ENCODE assay signal across 10 cellular contexts in the genomic region with DNA sequence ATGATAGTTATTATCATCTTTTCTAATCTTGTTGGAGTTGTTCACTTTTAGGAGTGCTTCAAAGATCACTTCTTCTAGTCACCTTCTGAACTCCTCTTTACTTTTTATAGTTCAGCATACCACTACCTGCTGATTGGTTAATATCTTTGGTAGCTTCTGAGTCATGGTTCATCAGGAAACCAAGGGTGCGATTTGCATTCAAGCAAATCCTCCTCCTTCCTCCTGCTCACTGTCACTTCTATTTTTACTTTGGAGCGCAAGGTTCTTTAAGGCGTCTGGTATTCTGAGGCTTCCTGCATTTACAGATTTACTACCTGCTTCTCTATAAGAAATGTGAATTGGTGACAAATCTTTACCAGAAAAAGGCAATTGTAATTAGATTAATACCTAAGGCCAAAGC. TPM values are rescaled to one million over a fixed set of nuclear protein-coding genes. Genes with fewer than 3 reads are reported as not detected.
A peak's percentile ranks its signal among the peaks of the same experiment; 100 is the strongest.
DNase-seq lines count a peak whose midpoint lies in the region; ATAC-seq lines count a peak whose summit lies in the region.
"Had no signal": no experiment of that assay in that cellular context is flagged by ENCODE, and none has a peak within 500 bp of the region (broad histone marks: within the 10 kb centered on the region; RNA-seq: fewer than 3 reads in every experiment).

No MANE protein-coding gene starts in this region.

- POLR2A ChIA-PET in CD4-positive, alpha-beta memory T cell (lab: Charles Lee; ENCODE audit: partially characterized antibody): no interaction called here

- no peaks in the 10 kb centered on the region for H3K4me1 ChIP-seq in CD4-positive, alpha-beta memory T cell (ENCODE audit: insufficient read depth, low read length)

- DNase-seq in glomerular visceral epithelial cell (ENCODE audit: extremely low spot score) (peak; percentile 41), NCI-H1436 (lab: John Stamatoyannopoulos, UW) (no peak), 8988T (no peak)
- no peak for DNase-seq in activated naive CD4-positive, alpha-beta T cell treated with anti-CD3 and anti-CD28 coated beads for 36 hours
- DNase-seq in CD4-positive, alpha-beta memory T cell: no peak
- DNase-seq: IMR-90 had no signal

- H3K4me3 Mint-ChIP-seq in activated naive CD4-positive, alpha-beta T cell treated with anti-CD3 and anti-CD28 coated beads for 36 hours: no peak overlapping the region
- no peak overlapping the region for H3K4me3 Mint-ChIP-seq in CD4-positive, alpha-beta memory T cell

- H3K27ac Mint-ChIP-seq in activated naive CD4-positive, alpha-beta T cell treated with anti-CD3 and anti-CD28 coated beads for 36 hours: no peak overlapping the region
- no peak overlapping the region for H3K27ac Mint-ChIP-seq in CD4-positive, alpha-beta memory T cell

- CTCF ChIA-PET in activated naive CD4-positive, alpha-beta T cell treated with anti-CD3 and anti-CD28 coated beads for 36 hours (lab: Charles Lee): no interaction called here
- CTCF ChIA-PET in CD4-positive, alpha-beta memory T cell (lab: Charles Lee; ENCODE audit: partially characterized antibody): no interaction called here

- no peaks in the 10 kb centered on the region for H3K27me3 ChIP-seq in CD4-positive, alpha-beta memory T cell (ENCODE audit: insufficient read depth, low read length)

- H3K27me3 Mint-ChIP-seq in activated naive CD4-positive, alpha-beta T cell treated with anti-CD3 and anti-CD28 coated beads for 36 hours (ENCODE audit: low read depth): no peaks in the 10 kb centered on the region
- no peaks in the 10 kb centered on the region for H3K27me3 Mint-ChIP-seq in CD4-positive, alpha-beta memory T cell

- no peaks in the 10 kb centered on the region for H3K36me3 ChIP-seq in CD4-positive, alpha-beta memory T cell (ENCODE audit: insufficient read depth, low read length)

- H3K9me3 ChIP-seq in CD4-positive, alpha-beta memory T cell (ENCODE audit: control insufficient read depth in 1 of 2, low read length in 2 of 2): no peaks in the 10 kb centered on the region

- H3K9me3 Mint-ChIP-seq in activated naive CD4-positive, alpha-beta T cell treated with anti-CD3 and anti-CD28 coated beads for 36 hours: no peaks in the 10 kb centered on the region
- peaks cover 0 to 9% (median 0%) of the 10 kb centered on the region in 8 donors for H3K9me3 Mint-ChIP-seq in CD4-positive, alpha-beta memory T cell

- ATAC-seq in GM18517 (IDR thresholded peaks at IDR 0.05; ENCODE audit: unreplicated experiment) (peak; percentile 95), GM21825 (IDR thresholded peaks at IDR 0.05; ENCODE audit: unreplicated experiment) (peak; percentile 91), HG03469 (IDR thresholded peaks at IDR 0.05; ENCODE audit: unreplicated experiment) (peak; percentile 98)

- intact Hi-C loops in activated naive CD4-positive, alpha-beta T cell treated with anti-CD3 and anti-CD28 coated beads for 36 hours (cut with micrococcal nuclease): no loop called here
- intact Hi-C loops in CD4-positive, alpha-beta memory T cell (cut with micrococcal nuclease): no loop called here

- no peak overlapping the region for H3K27ac ChIP-seq in CD4-positive, alpha-beta memory T cell (ENCODE audit: low read depth, low read length)

- H3K36me3 Mint-ChIP-seq in activated naive CD4-positive, alpha-beta T cell treated with anti-CD3 and anti-CD28 coated beads for 36 hours (ENCODE audit: low read depth): no peaks in the 10 kb centered on the region
- no peaks in the 10 kb centered on the region for H3K36me3 Mint-ChIP-seq in CD4-positive, alpha-beta memory T cell

- H3K4me3 ChIP-seq in CD4-positive, alpha-beta memory T cell (ENCODE audit: low read length in 2 of 2): no peak overlapping the region

- H3K4me1 Mint-ChIP-seq in activated naive CD4-positive, alpha-beta T cell treated with anti-CD3 and anti-CD28 coated beads for 36 hours (ENCODE audit: low read depth): no peaks in the 10 kb centered on the region
- H3K4me1 Mint-ChIP-seq in CD4-positive, alpha-beta memory T cell: no peaks in the 10 kb centered on the region

RNA-seq across cellular contexts. Expression of a gene that starts 24.0 kb away (rescaled TPM):
- not detected for total RNA-seq in activated naive CD4-positive, alpha-beta T cell treated with anti-CD3 and anti-CD28 coated beads for 36 hours
- not detected for total RNA-seq in CD4-positive, alpha-beta memory T cell
- not detected for polyA plus RNA-seq in CD4-positive, alpha-beta memory T cell
- total RNA-seq: SK-MEL-5 had no signal
